Comparison of ENCODE assay signal across 23 cellular contexts in genomic region chr5:143331956-143332355, GRCh38.
"Had no signal": no experiment of that assay in that cellular context is flagged by ENCODE, and none has a peak within 500 bp of the region (broad histone marks: within the 10 kb centered on the region; RNA-seq: fewer than 3 reads in every experiment).

No MANE protein-coding gene starts in this region.

- H3K36me3 ChIP-seq: ascending aorta had no signal

- H3K9me3 ChIP-seq: ascending aorta, body of pancreas, SJSA1 had no signal

- H3K27ac Mint-ChIP-seq: activated B cell treated with CpG ODN at 0.5 μM for 24 hours; activated CD8-positive, alpha-beta T cell treated with anti-CD3 and anti-CD28 coated beads, Interleukin-2, amount 10 ng/mL, durations not matched to agents 7 days and 5 days; activated naive CD4-positive, alpha-beta T cell treated with anti-CD3 and anti-CD28 coated beads for 36 hours; activated naive CD8-positive, alpha-beta T cell treated with anti-CD3 and anti-CD28 coated beads, Interleukin-2, amount 10 ng/mL, durations not matched to agents 7 days and 5 days had no signal

- H3K4me1 ChIP-seq: body of pancreas had no signal

- H3K27me3 Mint-ChIP-seq: activated B cell treated with CpG ODN at 0.5 μM for 24 hours; activated naive CD8-positive, alpha-beta T cell treated with anti-CD3 and anti-CD28 coated beads, Interleukin-2, amount 10 ng/mL, durations not matched to agents 7 days and 5 days had no signal

- H3K4me3 Mint-ChIP-seq: activated B cell treated with CpG ODN at 0.5 μM for 24 hours; activated CD8-positive, alpha-beta T cell treated with anti-CD3 and anti-CD28 coated beads, Interleukin-2, amount 10 ng/mL, durations not matched to agents 7 days and 5 days; activated naive CD4-positive, alpha-beta T cell treated with anti-CD3 and anti-CD28 coated beads for 36 hours; activated naive CD8-positive, alpha-beta T cell treated with anti-CD3 and anti-CD28 coated beads, Interleukin-2, amount 10 ng/mL, durations not matched to agents 7 days and 5 days had no signal

- H3K27me3 ChIP-seq: ascending aorta, body of pancreas, SJSA1 had no signal

- DNase-seq: activated B cell treated with CpG ODN at 0.5 μM for 24 hours; activated CD4-positive, alpha-beta T cell treated with anti-CD3 and anti-CD28 coated beads for 4 hours; activated CD8-positive, alpha-beta memory T cell treated with anti-CD3 and anti-CD28 coated beads, Interleukin-2, amount 50 U/mL, for 48 hours; activated CD8-positive, alpha-beta T cell treated with anti-CD3 and anti-CD28 coated beads, Interleukin-2, amount 10 ng/mL, durations not matched to agents 7 days and 5 days; activated gamma-delta T cell; activated naive CD4-positive, alpha-beta T cell treated with anti-CD3 and anti-CD28 coated beads for 36 hours; activated naive CD8-positive, alpha-beta T cell treated with anti-CD3 and anti-CD28 coated beads, Interleukin-2, amount 10 ng/mL, durations not matched to agents 7 days and 5 days; activated T-cell treated with anti-CD3 and anti-CD28 coated beads, Interleukin-2, amount 50 U/mL, for 1 hour; body of pancreas; central memory CD4-positive, alpha-beta T cell; NCI-H1048; NCI-H146; NCI-H187 treated with DMSO at 0.1 percent for 48 hours; NCI-H2081 treated with DMSO at 0.1 percent for 48 hours; NCI-H446; NCI-H524; PC-3; SHP77; T-helper 2 cell; T1000 had no signal

- H3K4me3 ChIP-seq: ascending aorta, body of pancreas, SJSA1 had no signal

- H3K27ac ChIP-seq: ascending aorta, body of pancreas, KMS-11, SJSA1 had no signal

- ATAC-seq: activated CD8-positive, alpha-beta T cell treated with anti-CD3 and anti-CD28 coated beads, Interleukin-2, amount 10 ng/mL, durations not matched to agents 7 days and 5 days; body of pancreas; PC-3 had no signal
